In genomic region chr2:121617042-121617599, GRCh38 we compare ENCODE assay signal across 11 cellular contexts. TPM values are rescaled to one million over a fixed set of nuclear protein-coding genes. Genes with fewer than 3 reads are reported as not detected.
A peak's percentile ranks its signal among the peaks of the same experiment; 100 is the strongest.
DNase-seq lines count a peak whose midpoint lies in the region; ATAC-seq lines count a peak whose summit lies in the region.
"Had no signal": no experiment of that assay in that cellular context is flagged by ENCODE, and none has a peak within 500 bp of the region (broad histone marks: within the 10 kb centered on the region; RNA-seq: fewer than 3 reads in every experiment).

No MANE protein-coding gene starts in this region.

- H3K36me3 Mint-ChIP-seq in central memory CD8-positive, alpha-beta T cell (ENCODE audit: insufficient read depth): peaks cover 2% of the 10 kb centered on the region

- ATAC-seq in HG03565 (IDR thresholded peaks at IDR 0.05; ENCODE audit: unreplicated experiment): peak; percentile 52
- ATAC-seq in central memory CD8-positive, alpha-beta T cell (replicated peaks; ENCODE audit: extremely low read depth, poor library complexity, severe bottlenecking): peak; percentile 49

- no peaks in the 10 kb centered on the region for H3K27me3 Mint-ChIP-seq in central memory CD8-positive, alpha-beta T cell

- no peaks in the 10 kb centered on the region for H3K4me1 Mint-ChIP-seq in central memory CD8-positive, alpha-beta T cell
- H3K4me1 Mint-ChIP-seq: H9 had no signal

- no peak overlapping the region for H3K4me3 Mint-ChIP-seq in central memory CD8-positive, alpha-beta T cell
- H3K4me3 Mint-ChIP-seq: H9 had no signal

- peak; percentile 9 for DNase-seq in DMS153 (lab: John Stamatoyannopoulos, UW)
- DNase-seq in DMS153 treated with DMSO at 0.1 percent for 48 hours (lab: John Stamatoyannopoulos, UW; ENCODE audit: unreplicated experiment): no peak
- DNase-seq in central memory CD8-positive, alpha-beta T cell (ENCODE audit: low spot score in 2 of 2): no peak
- peak; percentile 24 for DNase-seq in renal cortical epithelial cell (ENCODE audit: low read depth)
- no peak for DNase-seq in HuH-7 (ENCODE audit: low spot score)
- DNase-seq in germinal center (ENCODE audit: low spot score): no peak
- DNase-seq in NCI-H1092 (lab: John Stamatoyannopoulos, UW): no peak
- DNase-seq: H9, kidney, SJCRH30 had no signal

- H3K27ac Mint-ChIP-seq in central memory CD8-positive, alpha-beta T cell (ENCODE audit: low read depth): no peak overlapping the region
- H3K27ac Mint-ChIP-seq: H9 had no signal

- no peaks in the 10 kb centered on the region for H3K9me3 Mint-ChIP-seq in central memory CD8-positive, alpha-beta T cell
- H3K9me3 Mint-ChIP-seq: H9 had no signal

RNA-seq across cellular contexts. Expression of gene CLASP1, which starts 32.1 kb away (rescaled TPM):
- total RNA-seq in renal cortical epithelial cell: 52.6 and 124 TPM in 2 replicates

Comparison
In these comparisons a context has a peak if more than half of its experiments do, and no peak if none do; other contexts are left out.
1. DNase-seq: peak in DMS153 (single experiment) and renal cortical epithelial cell (single experiment); none in DMS153 treated with DMSO at 0.1 percent for 48 hours (single experiment), central memory CD8-positive, alpha-beta T cell (0 of 2), HuH-7 (single experiment), germinal center (single experiment) and NCI-H1092 (single experiment).